Comparison of ENCODE assay signal across 10 cellular contexts in the genomic region with DNA sequence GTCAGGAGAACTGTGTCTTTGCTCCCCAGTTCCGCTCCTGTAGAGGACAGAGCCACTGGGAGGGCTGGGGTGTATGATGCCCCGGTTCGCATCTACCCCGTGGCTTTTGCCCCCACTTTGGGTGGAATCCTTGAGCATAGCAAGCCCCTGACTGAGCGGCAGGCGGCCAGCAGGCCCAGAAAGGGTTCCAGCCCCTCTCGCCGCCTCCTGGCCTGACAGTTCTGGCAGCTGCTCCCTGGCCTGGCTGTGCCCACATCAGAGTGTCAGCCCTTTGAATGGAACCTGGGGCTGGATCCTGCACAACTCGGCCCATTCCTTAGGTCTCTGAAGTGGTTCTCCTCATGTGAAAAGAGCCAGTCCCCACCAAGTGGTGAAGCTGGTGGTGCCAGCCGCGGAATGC.
DNase-seq lines count a peak whose midpoint lies in the region; ATAC-seq and TF ChIP-seq lines count a peak whose summit lies in the region.
"Had no signal": no experiment of that assay in that cellular context is flagged by ENCODE, and none has a peak within 500 bp of the region (broad histone marks: within the 10 kb centered on the region; RNA-seq: fewer than 3 reads in every experiment).

No MANE protein-coding gene starts in this region.

- H3K9me3 Mint-ChIP-seq in activated naive CD8-positive, alpha-beta T cell treated with anti-CD3 and anti-CD28 coated beads, Interleukin-2, amount 50 U/mL, for 24 hours, result no peaks in the 10 kb centered on the region
- H3K9me3 Mint-ChIP-seq in activated naive CD8-positive, alpha-beta T cell treated with anti-CD3 and anti-CD28 coated beads for 36 hours, result peaks cover 3% of the 10 kb centered on the region
- no peaks in the 10 kb centered on the region for H3K9me3 Mint-ChIP-seq in activated T-helper 2 cell treated with anti-CD3 and anti-CD28 coated beads, Interferon-gamma antibody, Interleukin-2, Interleukin-4, amounts not matched to agents 10 μg/mL and 5 μg/mL and 100 μg/mL, durations not matched to agents 14 hours and 24 hours and 36 hours

- peak overlapping the region in 1 of 2 experiments; percentile 66 for H3K14ac ChIP-seq in mesenchymal stem cell (ENCODE audit: low read length in 2 of 2)

- H4K91ac ChIP-seq in mesenchymal stem cell (ENCODE audit: low read length), result no peak overlapping the region

- no peak overlapping the region for H3K4me2 ChIP-seq in mesenchymal stem cell (ENCODE audit: low read length, poor library complexity, severe bottlenecking)

- H3K79me1 ChIP-seq in mesenchymal stem cell (replicated peaks; ENCODE audit: low read length, poor library complexity, severe bottlenecking), result peaks cover 31% of the 10 kb centered on the region

- H2BK12ac ChIP-seq in mesenchymal stem cell (ENCODE audit: low read length in 2 of 2), result peak overlapping the region; percentile 29 to 45

- H3K27me3 Mint-ChIP-seq in activated naive CD8-positive, alpha-beta T cell treated with anti-CD3 and anti-CD28 coated beads, Interleukin-2, amount 50 U/mL, for 24 hours, result peaks cover 20% of the 10 kb centered on the region
- H3K27me3 Mint-ChIP-seq in activated naive CD8-positive, alpha-beta T cell treated with anti-CD3 and anti-CD28 coated beads for 36 hours, result peaks cover 3% of the 10 kb centered on the region
- peaks cover 6% of the 10 kb centered on the region for H3K27me3 Mint-ChIP-seq in activated T-helper 2 cell treated with anti-CD3 and anti-CD28 coated beads, Interferon-gamma antibody, Interleukin-2, Interleukin-4, amounts not matched to agents 10 μg/mL and 5 μg/mL and 100 μg/mL, durations not matched to agents 14 hours and 24 hours and 36 hours (ENCODE audit: low read depth)

- 97% methylated on average over 10 of the region's 11 CpGs for WGBS in mesenchymal stem cell

- H3K27me3 ChIP-seq in mesenchymal stem cell (ENCODE audit: control insufficient read depth in 1 of 2, insufficient read depth in 1 of 2, low read length in 2 of 2) (no peaks in the 10 kb centered on the region), upper lobe of right lung (no peaks in the 10 kb centered on the region)

- H3K9me3 ChIP-seq in mesenchymal stem cell (ENCODE audit: control insufficient read depth, low read length) (no peaks in the 10 kb centered on the region), upper lobe of right lung (no peaks in the 10 kb centered on the region)
- H3K9me3 ChIP-seq: prostate gland had no signal

- H3K27ac ChIP-seq in mesenchymal stem cell (ENCODE audit: low read length, poor library complexity, severe bottlenecking), result no peak overlapping the region
- H3K27ac ChIP-seq in upper lobe of right lung, result peak overlapping the region; percentile 17
- H3K27ac ChIP-seq: prostate gland had no signal

- no peak overlapping the region for H2BK120ac ChIP-seq in mesenchymal stem cell (ENCODE audit: low read depth, low read length)

- DNase-seq in activated naive CD8-positive, alpha-beta T cell treated with anti-CD3 and anti-CD28 coated beads, Interleukin-2, amount 50 U/mL, for 24 hours, result no peak
- DNase-seq in activated naive CD8-positive, alpha-beta T cell treated with anti-CD3 and anti-CD28 coated beads for 36 hours, result no peak
- no peak for DNase-seq in activated T-helper 2 cell treated with anti-CD3 and anti-CD28 coated beads, Interferon-gamma antibody, Interleukin-2, Interleukin-4, amounts not matched to agents 10 μg/mL and 5 μg/mL and 100 μg/mL, durations not matched to agents 14 hours and 24 hours and 36 hours (ENCODE audit: low spot score)
- DNase-seq in mesenchymal stem cell (no peak), upper lobe of right lung (no peak), NCI-H146 (lab: John Stamatoyannopoulos, UW) (no peak)
- DNase-seq: left cardiac atrium had no signal

- no peak for ATAC-seq in activated naive CD8-positive, alpha-beta T cell treated with anti-CD3 and anti-CD28 coated beads, Interleukin-2, amount 50 U/mL, for 24 hours
- ATAC-seq in upper lobe of right lung (no peak), GM21447 (IDR thresholded peaks at IDR 0.05; ENCODE audit: unreplicated experiment) (no peak), GM21390 (IDR thresholded peaks at IDR 0.05; ENCODE audit: unreplicated experiment) (no peak)

- TF ChIP-seq CTCF in upper lobe of right lung (IDR thresholded peaks at IDR 0.05), result no peak

- peaks cover 56% of the 10 kb centered on the region for H3K4me1 ChIP-seq in mesenchymal stem cell (ENCODE audit: control insufficient read depth, insufficient read depth, low read depth, low read length)
- H3K4me1 ChIP-seq in upper lobe of right lung, result peaks cover 49% of the 10 kb centered on the region
- H3K4me1 ChIP-seq: prostate gland had no signal

- H3K4me3 ChIP-seq in mesenchymal stem cell (ENCODE audit: insufficient read depth in 1 of 2, low read depth in 1 of 2, low read length in 2 of 2) (no peak overlapping the region), upper lobe of right lung (no peak overlapping the region)
- H3K4me3 ChIP-seq: prostate gland had no signal

- H2AFZ ChIP-seq in mesenchymal stem cell (ENCODE audit: low read depth, low read length), result no peak overlapping the region

- intact Hi-C loops in activated T-helper 2 cell treated with anti-CD3 and anti-CD28 coated beads, Interferon-gamma antibody, Interleukin-2, Interleukin-4, amounts not matched to agents 10 μg/mL and 5 μg/mL and 100 μg/mL, durations not matched to agents 14 hours and 24 hours and 36 hours (cut with micrococcal nuclease), result loop anchor here (2.0 kb wide), 2 partner anchors 45 to 63 kb away; no protein-coding TSS in a partner anchor
- intact Hi-C loops in upper lobe of right lung (cut with DNase I), result no loop called here

- no peak overlapping the region for H3K9ac ChIP-seq in mesenchymal stem cell (ENCODE audit: low read length)

- H3K4me1 Mint-ChIP-seq in activated naive CD8-positive, alpha-beta T cell treated with anti-CD3 and anti-CD28 coated beads, Interleukin-2, amount 50 U/mL, for 24 hours, result peaks cover 85% of the 10 kb centered on the region
- H3K4me1 Mint-ChIP-seq in activated naive CD8-positive, alpha-beta T cell treated with anti-CD3 and anti-CD28 coated beads for 36 hours, result peaks cover 55% of the 10 kb centered on the region
- peaks cover 56% of the 10 kb centered on the region for H3K4me1 Mint-ChIP-seq in activated T-helper 2 cell treated with anti-CD3 and anti-CD28 coated beads, Interferon-gamma antibody, Interleukin-2, Interleukin-4, amounts not matched to agents 10 μg/mL and 5 μg/mL and 100 μg/mL, durations not matched to agents 14 hours and 24 hours and 36 hours (ENCODE audit: low read depth)

- H2BK5ac ChIP-seq in mesenchymal stem cell (ENCODE audit: low read depth, low read length, poor library complexity, severe bottlenecking), result no peak overlapping the region

- peak overlapping the region in 1 of 2 experiments; percentile 36 for H3K4ac ChIP-seq in mesenchymal stem cell (ENCODE audit: low read depth in 1 of 2, low read length in 2 of 2)

- peak overlapping the region in 1 of 2 experiments; percentile 49 for H3K18ac ChIP-seq in mesenchymal stem cell (ENCODE audit: low read depth in 1 of 2, low read length in 2 of 2)

- H3K23ac ChIP-seq in mesenchymal stem cell (ENCODE audit: low read length in 2 of 2), result no peak overlapping the region

- H3K36me3 Mint-ChIP-seq in activated naive CD8-positive, alpha-beta T cell treated with anti-CD3 and anti-CD28 coated beads, Interleukin-2, amount 50 U/mL, for 24 hours (ENCODE audit: low read depth), result peaks cover 9% of the 10 kb centered on the region
- H3K36me3 Mint-ChIP-seq in activated naive CD8-positive, alpha-beta T cell treated with anti-CD3 and anti-CD28 coated beads for 36 hours, result peaks cover 10% of the 10 kb centered on the region
- peaks cover 17% of the 10 kb centered on the region for H3K36me3 Mint-ChIP-seq in activated T-helper 2 cell treated with anti-CD3 and anti-CD28 coated beads, Interferon-gamma antibody, Interleukin-2, Interleukin-4, amounts not matched to agents 10 μg/mL and 5 μg/mL and 100 μg/mL, durations not matched to agents 14 hours and 24 hours and 36 hours (ENCODE audit: low read depth)

- H4K8ac ChIP-seq in mesenchymal stem cell (ENCODE audit: low read length), result peak overlapping the region; percentile 59

- H3K4me3 Mint-ChIP-seq in activated naive CD8-positive, alpha-beta T cell treated with anti-CD3 and anti-CD28 coated beads, Interleukin-2, amount 50 U/mL, for 24 hours, result peak overlapping the region; percentile 62
- H3K4me3 Mint-ChIP-seq in activated naive CD8-positive, alpha-beta T cell treated with anti-CD3 and anti-CD28 coated beads for 36 hours, result no peak overlapping the region
- H3K4me3 Mint-ChIP-seq in activated T-helper 2 cell treated with anti-CD3 and anti-CD28 coated beads, Interferon-gamma antibody, Interleukin-2, Interleukin-4, amounts not matched to agents 10 μg/mL and 5 μg/mL and 100 μg/mL, durations not matched to agents 14 hours and 24 hours and 36 hours (ENCODE audit: low read depth), result no peak overlapping the region

- H2AK5ac ChIP-seq in mesenchymal stem cell (ENCODE audit: low read length, severe bottlenecking), result peak overlapping the region; percentile 24

- peak overlapping the region; percentile 71 for H2BK15ac ChIP-seq in mesenchymal stem cell (ENCODE audit: low read depth, poor library complexity, severe bottlenecking)

- H3K36me3 ChIP-seq in mesenchymal stem cell (ENCODE audit: control insufficient read depth in 1 of 2, insufficient read depth in 2 of 2, low read depth in 1 of 2, low read length in 2 of 2) (no peaks in the 10 kb centered on the region), upper lobe of right lung (no peaks in the 10 kb centered on the region)
- H3K36me3 ChIP-seq: prostate gland had no signal

- H3K27ac Mint-ChIP-seq in activated naive CD8-positive, alpha-beta T cell treated with anti-CD3 and anti-CD28 coated beads, Interleukin-2, amount 50 U/mL, for 24 hours, result peak overlapping the region; percentile 71
- no peak overlapping the region for H3K27ac Mint-ChIP-seq in activated naive CD8-positive, alpha-beta T cell treated with anti-CD3 and anti-CD28 coated beads for 36 hours
- H3K27ac Mint-ChIP-seq in activated T-helper 2 cell treated with anti-CD3 and anti-CD28 coated beads, Interferon-gamma antibody, Interleukin-2, Interleukin-4, amounts not matched to agents 10 μg/mL and 5 μg/mL and 100 μg/mL, durations not matched to agents 14 hours and 24 hours and 36 hours, result peak overlapping the region; percentile 24
